Comparison of ENCODE assay signal across 10 cellular contexts in genomic region chr10:121063744-121064143, GRCh38.
"Had no signal": no experiment of that assay in that cellular context is flagged by ENCODE, and none has a peak within 500 bp of the region (broad histone marks: within the 10 kb centered on the region; RNA-seq: fewer than 3 reads in every experiment).

No MANE protein-coding gene starts in this region.

- H3K4me3 Mint-ChIP-seq: dendritic cell treated with granulocyte-macrophage colony-stimulating factor and Interleukin-4, amounts not matched to agents 40 ng/mL and 50 ng/mL, for 4 days; stimulated activated memory B cell treated with anti-CD40 and anti-IgM and Interleukin-4, amounts not matched to agents 10 μg/mL and 1 μg/mL and 100 μg/mL, for 72 hours had no signal

- ATAC-seq: stimulated activated memory B cell treated with anti-CD40 and anti-IgM and Interleukin-4, amounts not matched to agents 10 μg/mL and 1 μg/mL and 100 μg/mL, for 72 hours had no signal

- H3K36me3 ChIP-seq: pancreas, WERI-Rb-1 had no signal

- H3K27ac ChIP-seq: pancreas, WERI-Rb-1 had no signal

- FAIRE-seq: pancreas had no signal

- H3K4me1 ChIP-seq: pancreas had no signal

- H3K4me1 Mint-ChIP-seq: stimulated activated memory B cell treated with anti-CD40 and anti-IgM and Interleukin-4, amounts not matched to agents 10 μg/mL and 1 μg/mL and 100 μg/mL, for 72 hours had no signal

- H3K9me3 ChIP-seq: pancreas had no signal

- H3K36me3 Mint-ChIP-seq: stimulated activated memory B cell treated with anti-CD40 and anti-IgM and Interleukin-4, amounts not matched to agents 10 μg/mL and 1 μg/mL and 100 μg/mL, for 72 hours had no signal

- H3K9me3 Mint-ChIP-seq: dendritic cell treated with granulocyte-macrophage colony-stimulating factor and Interleukin-4, amounts not matched to agents 40 ng/mL and 50 ng/mL, for 4 days had no signal

- H3K27ac Mint-ChIP-seq: dendritic cell treated with granulocyte-macrophage colony-stimulating factor and Interleukin-4, amounts not matched to agents 40 ng/mL and 50 ng/mL, for 4 days; stimulated activated memory B cell treated with anti-CD40 and anti-IgM and Interleukin-4, amounts not matched to agents 10 μg/mL and 1 μg/mL and 100 μg/mL, for 72 hours had no signal

- DNase-seq: activated CD4-positive, alpha-beta T cell treated with anti-CD3 and anti-CD28 coated beads for 48 hours; activated naive CD4-positive, alpha-beta T cell treated with anti-CD3 and anti-CD28 coated beads, Interleukin-2, amount 50 U/mL, for 16 hours; activated T-cell treated with anti-CD3 and anti-CD28 coated beads for 4 hours; hypothalamus; kidney glomerular epithelial cell; pancreas; T-helper 1 cell; WERI-Rb-1 had no signal

- H3K4me3 ChIP-seq: pancreas had no signal

- H3K27me3 ChIP-seq: pancreas had no signal
